ENCODE assay signal across 1 cellular context in the genomic region with DNA sequence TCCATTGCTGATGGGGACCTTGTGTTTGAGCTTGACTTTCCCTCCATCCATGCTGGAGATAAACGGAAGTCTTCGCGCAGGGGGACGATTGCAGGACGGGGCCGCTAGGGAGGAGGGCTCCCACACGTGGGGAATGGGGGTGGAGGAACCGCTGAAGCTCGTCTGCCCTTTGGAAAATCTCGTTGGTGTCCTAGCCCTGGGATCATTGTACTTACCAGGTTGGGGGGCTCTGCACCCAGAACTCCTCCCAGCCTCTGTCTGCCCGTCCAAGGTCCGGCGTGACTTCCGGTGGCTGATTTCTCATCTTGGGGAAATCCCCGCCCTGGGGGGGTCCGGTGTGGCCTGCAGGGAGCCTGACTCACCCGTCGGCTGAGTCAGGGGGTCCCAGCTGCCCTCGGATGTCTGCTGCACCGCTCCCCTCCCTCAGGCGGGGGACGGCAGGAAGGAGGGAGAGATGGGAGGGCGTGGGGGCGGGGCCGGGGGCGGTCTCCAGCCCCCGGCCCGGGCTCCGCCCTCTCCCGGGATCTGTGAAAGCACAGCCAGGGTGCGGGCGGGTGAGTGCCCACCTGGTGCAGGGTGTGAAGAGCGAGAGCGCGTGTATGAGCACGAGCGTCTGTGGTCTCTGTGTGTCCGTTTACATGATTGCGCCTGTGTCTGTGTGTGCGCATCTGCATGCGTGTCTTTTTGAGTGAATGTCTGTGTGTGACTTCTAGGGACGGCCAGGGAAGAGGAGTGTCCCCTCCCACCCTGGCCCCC.
A peak's percentile ranks its signal among the peaks of the same experiment; 100 is the strongest.
TF ChIP-seq lines count a peak whose summit lies in the region.

No MANE protein-coding gene starts in this region.

TF ChIP-seq in HepG2, 621 proteins besides CTCF, POLR2A, EP300 and RAD21 (continued from another document and continues in another):
- TF ChIP-seq YEATS2 (CRISPR knock-in tag; IDR thresholded peaks at IDR 0.05; ENCODE audit: borderline replicate concordance) (0 out of 2 replicates have a peak, but pooled peaks have one; percentile 5), SP1 (IDR thresholded peaks at IDR 0.05) (no peak), SP1 (CRISPR knock-in tag; IDR thresholded peaks at IDR 0.05) (no peak), TCF7L2 (IDR thresholded peaks at IDR 0.05; ENCODE audit: low read depth, low read length) (no peak), CBX5 (CRISPR knock-in tag; IDR thresholded peaks at IDR 0.05; ENCODE audit: borderline replicate concordance) (no peak), ZNF550 (CRISPR knock-in tag; IDR thresholded peaks at IDR 0.05; ENCODE audit: borderline replicate concordance) (no peak), DNMT3B (CRISPR knock-in tag; conservative IDR thresholded peaks at IDR 0.05) (no peak), KAT8 (CRISPR knock-in tag; IDR thresholded peaks at IDR 0.05) (peak; percentile 41; the same call in 1 of the 2 replicates), AKAP8 (CRISPR knock-in tag; IDR thresholded peaks at IDR 0.05) (no peak), ATRX (CRISPR knock-in tag; IDR thresholded peaks at IDR 0.05; ENCODE audit: borderline replicate concordance) (no peak), HCFC1 (IDR thresholded peaks at IDR 0.05; ENCODE audit: low read depth, low read length) (no peak), FOXK1 (CRISPR knock-in tag; IDR thresholded peaks at IDR 0.05; ENCODE audit: borderline replicate concordance, low read depth) (no peak), ASH2L (IDR thresholded peaks at IDR 0.05; ENCODE audit: insufficient read length, low read depth, low read length) (peak; percentile 45), ZNF687 (CRISPR knock-in tag; IDR thresholded peaks at IDR 0.05) (peak; percentile 83), ZEB1 (IDR thresholded peaks at IDR 0.05; ENCODE audit: insufficient replicate concordance, low read depth) (no peak), DPF2 (CRISPR knock-in tag; IDR thresholded peaks at IDR 0.05; ENCODE audit: borderline replicate concordance, low read depth) (no peak), ZNF780A (CRISPR knock-in tag; IDR thresholded peaks at IDR 0.05) (no peak), ZNF674 (CRISPR knock-in tag; IDR thresholded peaks at IDR 0.05; ENCODE audit: low read depth) (no peak), ZNF558 (CRISPR knock-in tag; IDR thresholded peaks at IDR 0.05; ENCODE audit: borderline replicate concordance) (0 out of 2 replicates have a peak, but pooled peaks have one; percentile 55), FOXO1 (CRISPR knock-in tag; IDR thresholded peaks at IDR 0.05) (no peak), FLYWCH1 (CRISPR knock-in tag; IDR thresholded peaks at IDR 0.05) (no peak), ZBTB26 (CRISPR knock-in tag; IDR thresholded peaks at IDR 0.05; ENCODE audit: borderline replicate concordance) (no peak), ZFAT (CRISPR knock-in tag; conservative IDR thresholded peaks at IDR 0.05) (no peak), NR0B2 (CRISPR knock-in tag; IDR thresholded peaks at IDR 0.05) (no peak), SIN3A (IDR thresholded peaks at IDR 0.05; ENCODE audit: borderline replicate concordance, low read depth, low read length) (no peak), ZNF770 (CRISPR knock-in tag; IDR thresholded peaks at IDR 0.05) (no peak), SP4 (CRISPR knock-in tag; IDR thresholded peaks at IDR 0.05) (no peak), SNAI1 (CRISPR knock-in tag; IDR thresholded peaks at IDR 0.05; ENCODE audit: borderline replicate concordance) (no peak), KAT2B (IDR thresholded peaks at IDR 0.05; ENCODE audit: borderline replicate concordance, low read depth, low read length) (no peak), ZBTB7A (CRISPR knock-in tag; IDR thresholded peaks at IDR 0.05) (peak; percentile 78; the same call in 1 of the 2 replicates), TRAFD1 (CRISPR knock-in tag; IDR thresholded peaks at IDR 0.05; ENCODE audit: borderline replicate concordance) (no peak), ZC3H4 (CRISPR knock-in tag; IDR thresholded peaks at IDR 0.05; ENCODE audit: borderline replicate concordance) (no peak), CCAR2 (optimal IDR thresholded peaks at IDR 0.05; ENCODE audit: low read depth, low read length) (no peak), YEATS4 (CRISPR knock-in tag; IDR thresholded peaks at IDR 0.05; ENCODE audit: borderline replicate concordance) (no peak)
- TF ChIP-seq, protein P1, sequence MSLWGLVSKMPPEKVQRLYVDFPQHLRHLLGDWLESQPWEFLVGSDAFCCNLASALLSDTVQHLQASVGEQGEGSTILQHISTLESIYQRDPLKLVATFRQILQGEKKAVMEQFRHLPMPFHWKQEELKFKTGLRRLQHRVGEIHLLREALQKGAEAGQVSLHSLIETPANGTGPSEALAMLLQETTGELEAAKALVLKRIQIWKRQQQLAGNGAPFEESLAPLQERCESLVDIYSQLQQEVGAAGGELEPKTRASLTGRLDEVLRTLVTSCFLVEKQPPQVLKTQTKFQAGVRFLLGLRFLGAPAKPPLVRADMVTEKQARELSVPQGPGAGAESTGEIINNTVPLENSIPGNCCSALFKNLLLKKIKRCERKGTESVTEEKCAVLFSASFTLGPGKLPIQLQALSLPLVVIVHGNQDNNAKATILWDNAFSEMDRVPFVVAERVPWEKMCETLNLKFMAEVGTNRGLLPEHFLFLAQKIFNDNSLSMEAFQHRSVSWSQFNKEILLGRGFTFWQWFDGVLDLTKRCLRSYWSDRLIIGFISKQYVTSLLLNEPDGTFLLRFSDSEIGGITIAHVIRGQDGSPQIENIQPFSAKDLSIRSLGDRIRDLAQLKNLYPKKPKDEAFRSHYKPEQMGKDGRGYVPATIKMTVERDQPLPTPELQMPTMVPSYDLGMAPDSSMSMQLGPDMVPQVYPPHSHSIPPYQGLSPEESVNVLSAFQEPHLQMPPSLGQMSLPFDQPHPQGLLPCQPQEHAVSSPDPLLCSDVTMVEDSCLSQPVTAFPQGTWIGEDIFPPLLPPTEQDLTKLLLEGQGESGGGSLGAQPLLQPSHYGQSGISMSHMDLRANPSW (CRISPR knock-in tag; IDR thresholded peaks at IDR 0.05; ENCODE audit: borderline replicate concordance) = no peak
- TF ChIP-seq, protein P2, sequence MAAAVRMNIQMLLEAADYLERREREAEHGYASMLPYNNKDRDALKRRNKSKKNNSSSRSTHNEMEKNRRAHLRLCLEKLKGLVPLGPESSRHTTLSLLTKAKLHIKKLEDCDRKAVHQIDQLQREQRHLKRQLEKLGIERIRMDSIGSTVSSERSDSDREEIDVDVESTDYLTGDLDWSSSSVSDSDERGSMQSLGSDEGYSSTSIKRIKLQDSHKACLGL (CRISPR knock-in tag; IDR thresholded peaks at IDR 0.05) = no peak; the same call in 1 of the 2 replicates
- TF ChIP-seq, protein P3, sequence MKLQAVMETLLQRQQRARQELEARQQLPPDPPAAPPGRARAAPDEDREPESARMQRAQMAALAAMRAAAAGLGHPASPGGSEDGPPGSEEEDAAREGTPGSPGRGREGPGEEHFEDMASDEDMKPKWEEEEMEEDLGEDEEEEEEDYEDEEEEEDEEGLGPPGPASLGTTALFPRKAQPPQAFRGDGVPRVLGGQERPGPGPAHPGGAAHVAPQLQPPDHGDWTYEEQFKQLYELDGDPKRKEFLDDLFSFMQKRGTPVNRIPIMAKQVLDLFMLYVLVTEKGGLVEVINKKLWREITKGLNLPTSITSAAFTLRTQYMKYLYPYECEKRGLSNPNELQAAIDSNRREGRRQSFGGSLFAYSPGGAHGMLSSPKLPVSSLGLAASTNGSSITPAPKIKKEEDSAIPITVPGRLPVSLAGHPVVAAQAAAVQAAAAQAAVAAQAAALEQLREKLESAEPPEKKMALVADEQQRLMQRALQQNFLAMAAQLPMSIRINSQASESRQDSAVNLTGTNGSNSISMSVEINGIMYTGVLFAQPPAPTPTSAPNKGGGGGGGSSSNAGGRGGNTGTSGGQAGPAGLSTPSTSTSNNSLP (IDR thresholded peaks at IDR 0.05; ENCODE audit: low read depth, low read length) = no peak
- TF ChIP-seq, protein P4, sequence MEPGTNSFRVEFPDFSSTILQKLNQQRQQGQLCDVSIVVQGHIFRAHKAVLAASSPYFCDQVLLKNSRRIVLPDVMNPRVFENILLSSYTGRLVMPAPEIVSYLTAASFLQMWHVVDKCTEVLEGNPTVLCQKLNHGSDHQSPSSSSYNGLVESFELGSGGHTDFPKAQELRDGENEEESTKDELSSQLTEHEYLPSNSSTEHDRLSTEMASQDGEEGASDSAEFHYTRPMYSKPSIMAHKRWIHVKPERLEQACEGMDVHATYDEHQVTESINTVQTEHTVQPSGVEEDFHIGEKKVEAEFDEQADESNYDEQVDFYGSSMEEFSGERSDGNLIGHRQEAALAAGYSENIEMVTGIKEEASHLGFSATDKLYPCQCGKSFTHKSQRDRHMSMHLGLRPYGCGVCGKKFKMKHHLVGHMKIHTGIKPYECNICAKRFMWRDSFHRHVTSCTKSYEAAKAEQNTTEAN (CRISPR knock-in tag; conservative IDR thresholded peaks at IDR 0.05) = no peak
- TF ChIP-seq, protein P5, sequence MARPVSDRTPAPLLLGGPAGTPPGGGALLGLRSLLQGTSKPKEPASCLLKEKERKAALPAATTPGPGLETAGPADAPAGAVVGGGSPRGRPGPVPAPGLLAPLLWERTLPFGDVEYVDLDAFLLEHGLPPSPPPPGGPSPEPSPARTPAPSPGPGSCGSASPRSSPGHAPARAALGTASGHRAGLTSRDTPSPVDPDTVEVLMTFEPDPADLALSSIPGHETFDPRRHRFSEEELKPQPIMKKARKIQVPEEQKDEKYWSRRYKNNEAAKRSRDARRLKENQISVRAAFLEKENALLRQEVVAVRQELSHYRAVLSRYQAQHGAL (CRISPR knock-in tag; IDR thresholded peaks at IDR 0.05; ENCODE audit: not compliant biosample characterization) = no peak
